Comparison of ENCODE assay signal across 11 cellular contexts in the genomic region with DNA sequence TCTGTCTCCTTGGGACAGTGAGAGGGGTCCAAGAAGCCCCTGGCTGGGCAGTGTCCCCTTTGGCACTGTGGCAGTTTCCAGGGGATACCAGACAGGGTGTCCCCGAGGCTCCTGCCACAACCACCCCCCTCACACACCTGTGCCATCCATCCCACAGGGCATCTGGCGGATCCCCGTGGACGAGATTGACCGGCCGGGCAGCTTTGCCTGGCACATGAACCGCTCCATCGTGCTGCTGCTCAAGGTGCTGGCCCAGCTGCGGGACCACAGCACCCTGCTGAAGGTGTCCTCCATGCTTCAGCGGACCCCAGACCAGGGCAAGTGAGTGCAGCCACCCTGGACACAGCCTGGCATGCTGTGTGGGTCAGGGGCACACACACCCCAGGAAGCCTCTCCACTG.
"Had no signal": no experiment of that assay in that cellular context is flagged by ENCODE, and none has a peak within 500 bp of the region (broad histone marks: within the 10 kb centered on the region; RNA-seq: fewer than 3 reads in every experiment).

No MANE protein-coding gene starts in this region.

- H3K27ac ChIP-seq: left lung, pancreas, skin epidermis, thyroid gland, VCaP had no signal

- ATAC-seq: left lung, pancreas had no signal

- DNase-seq: activated CD8-positive, alpha-beta memory T cell treated with anti-CD3 and anti-CD28 coated beads for 24 hours; aorta; foreskin melanocyte; islet precursor cell; left lung; SIG-M5; stimulated activated CD4-positive, alpha-beta T cell treated with anti-CD3 and anti-CD28 coated beads, Interleukin-4, amount 100 ng/mL, for 4 hours; thyroid gland had no signal

- H3K4me3 ChIP-seq: left lung, pancreas, skin epidermis, thyroid gland had no signal

- H3K27me3 ChIP-seq: left lung, pancreas, thyroid gland had no signal

- H3K4me1 ChIP-seq: pancreas had no signal

- H3K9me3 ChIP-seq: left lung, pancreas, thyroid gland had no signal
